15 cellular contexts compared by ENCODE assay signal in genomic region chr6:46062312-46062711, GRCh38. TPM values are rescaled to one million over a fixed set of nuclear protein-coding genes. Genes with fewer than 3 reads are reported as not detected.
DNase-seq lines count a peak whose midpoint lies in the region; ATAC-seq and TF ChIP-seq lines count a peak whose summit lies in the region.
"Had no signal": no experiment of that assay in that cellular context is flagged by ENCODE, and none has a peak within 500 bp of the region (broad histone marks: within the 10 kb centered on the region; RNA-seq: fewer than 3 reads in every experiment).

No MANE protein-coding gene starts in this region.

- no peaks in the 10 kb centered on the region for H3K9me3 ChIP-seq in colonic mucosa
- H3K9me3 ChIP-seq: MG63 had no signal

- H3K4me1 Mint-ChIP-seq in mesothelial cell of epicardium = peaks cover 10% of the 10 kb centered on the region
- no peaks in the 10 kb centered on the region for H3K4me1 Mint-ChIP-seq in glutamatergic neuron (ENCODE audit: low read depth, unreplicated experiment)

- TF ChIP-seq CTCF in colonic mucosa (IDR thresholded peaks at IDR 0.05) (no peak), mesothelial cell of epicardium (IDR thresholded peaks at IDR 0.05; ENCODE audit: unreplicated experiment) (no peak), glutamatergic neuron (IDR thresholded peaks at IDR 0.05; ENCODE audit: partially characterized antibody, unreplicated experiment) (no peak)

- H3K4me3 Mint-ChIP-seq in mesothelial cell of epicardium (no peak overlapping the region), glutamatergic neuron (ENCODE audit: unreplicated experiment) (no peak overlapping the region)
- H3K4me3 Mint-ChIP-seq: CD14-positive monocyte, nephron progenitor cell had no signal

- peak; percentile 45 for DNase-seq in DMS153 treated with DMSO at 0.1 percent for 48 hours (lab: John Stamatoyannopoulos, UW; ENCODE audit: unreplicated experiment)
- peak; percentile 88 for DNase-seq in M059J (ENCODE audit: low read depth)
- DNase-seq in colonic mucosa = peak; percentile 53
- DNase-seq in mesothelial cell of epicardium (ENCODE audit: low spot score in 2 of 2, unreplicated experiment in 2 of 2) = no peak
- no peak for DNase-seq in activated CD4-positive, alpha-beta T cell treated with anti-CD3 and anti-CD28 coated beads for 48 hours
- no peak for DNase-seq in glutamatergic neuron
- DNase-seq: GOT3, MG63, NCI-H446 treated with DMSO at 0.1 percent for 48 hours, nephron progenitor cell had no signal

- intact Hi-C loops in colonic mucosa (cut with DNase I) = no loop called here

- H3K27me3 Mint-ChIP-seq in mesothelial cell of epicardium (ENCODE audit: low read depth) = peaks cover 1% of the 10 kb centered on the region
- H3K27me3 Mint-ChIP-seq in glutamatergic neuron (ENCODE audit: unreplicated experiment) = no peaks in the 10 kb centered on the region

- no peaks in the 10 kb centered on the region for H3K36me3 ChIP-seq in colonic mucosa
- H3K36me3 ChIP-seq: MG63 had no signal

- peak overlapping the region in 1 of 2 donors; percentile 6 for H3K9ac ChIP-seq in colonic mucosa (ENCODE audit: low read depth in 2 of 2, low read length in 2 of 2)

- no peaks in the 10 kb centered on the region for H3K27me3 ChIP-seq in colonic mucosa
- H3K27me3 ChIP-seq: MG63 had no signal

- H3K27ac Mint-ChIP-seq in mesothelial cell of epicardium = peak overlapping the region; percentile 29
- no peak overlapping the region for H3K27ac Mint-ChIP-seq in glutamatergic neuron (ENCODE audit: unreplicated experiment)
- H3K27ac Mint-ChIP-seq: nephron progenitor cell had no signal

- H3K4me1 ChIP-seq in colonic mucosa = no peaks in the 10 kb centered on the region

- H3K4me3 ChIP-seq in colonic mucosa = no peak overlapping the region
- H3K4me3 ChIP-seq: coronary artery, MG63 had no signal

- H3K27ac ChIP-seq in colonic mucosa = peak overlapping the region; percentile 3
- H3K27ac ChIP-seq: coronary artery had no signal

- no peak for ATAC-seq in GM18861 (IDR thresholded peaks at IDR 0.05; ENCODE audit: unreplicated experiment)
- no peak for ATAC-seq in HG02870 (IDR thresholded peaks at IDR 0.05; ENCODE audit: unreplicated experiment)

- no peaks in the 10 kb centered on the region for H3K36me3 Mint-ChIP-seq in mesothelial cell of epicardium
- peaks cover 5% of the 10 kb centered on the region for H3K36me3 Mint-ChIP-seq in glutamatergic neuron (ENCODE audit: unreplicated experiment)
- H3K36me3 Mint-ChIP-seq: CD14-positive monocyte had no signal

- H3K9me3 Mint-ChIP-seq in mesothelial cell of epicardium = peaks cover 18% of the 10 kb centered on the region
- H3K9me3 Mint-ChIP-seq in glutamatergic neuron (ENCODE audit: unreplicated experiment) = peaks cover 1% of the 10 kb centered on the region

RNA-seq across cellular contexts. Expression of gene CLIC5, which starts 46.7 kb away (rescaled TPM):
- not detected in 2 replicates for total RNA-seq in M059J (2014; rRNA removed; shearing (Covaris generic))
- total RNA-seq in colonic mucosa = 10 to 100 TPM; 72.8 to 74.9 TPM
- 1.8 to 2.4 TPM (median 2.1 TPM) in 3 replicates for total RNA-seq in mesothelial cell of epicardium
- total RNA-seq in glutamatergic neuron (ENCODE audit: unreplicated experiment) = not detected
- total RNA-seq: fibroblast of villous mesenchyme had no signal

Comparison
In these comparisons a context has a peak if more than half of its experiments do, and no peak if none do; other contexts are left out.
1. DNase-seq: peak in DMS153 treated with DMSO at 0.1 percent for 48 hours (single experiment), M059J (single experiment) and colonic mucosa (single experiment); none in mesothelial cell of epicardium (0 of 2), activated CD4-positive, alpha-beta T cell treated with anti-CD3 and anti-CD28 coated beads for 48 hours (single experiment) and glutamatergic neuron (single experiment).
2. RNA of gene CLIC5, which starts 46.7 kb away (total RNA-seq): 72.8 to 74.9 TPM in colonic mucosa; 1.8 to 2.4 TPM in mesothelial cell of epicardium, not detected in M059J and not detected in glutamatergic neuron (single experiment); every median in the first group is over 10 times any median in the second.